ENCODE assay signal across 35 cellular contexts in genomic region chr19:43490759-43491158, GRCh38. TPM values are rescaled to one million over a fixed set of nuclear protein-coding genes. Genes with fewer than 3 reads are reported as not detected.
"Had no signal": no experiment of that assay in that cellular context is flagged by ENCODE, and none has a peak within 500 bp of the region (broad histone marks: within the 10 kb centered on the region; RNA-seq: fewer than 3 reads in every experiment).

No MANE protein-coding gene starts in this region.

- H3K4me3 Mint-ChIP-seq: activated B cell treated with CpG ODN at 0.5 μM for 24 hours; activated CD4-positive, alpha-beta memory T cell treated with anti-CD3 and anti-CD28 coated beads for 36 hours; activated CD8-positive, alpha-beta memory T cell treated with anti-CD3 and anti-CD28 coated beads, Interleukin-2, amount 10 ng/mL, durations not matched to agents 7 days and 5 days; activated CD8-positive, alpha-beta T cell treated with anti-CD3 and anti-CD28 coated beads, Interleukin-2, amount 10 ng/mL, durations not matched to agents 7 days and 5 days; activated naive CD4-positive, alpha-beta T cell treated with anti-CD3 and anti-CD28 coated beads for 36 hours; activated naive CD4-positive, alpha-beta T cell treated with anti-CD3 and anti-CD28 coated beads, Interleukin-2, amount 50 U/mL, for 24 hours; activated naive CD8-positive, alpha-beta T cell treated with anti-CD3 and anti-CD28 coated beads for 36 hours; activated naive CD8-positive, alpha-beta T cell treated with anti-CD3 and anti-CD28 coated beads, Interleukin-2, amount 50 U/mL, for 24 hours; activated T-helper 1 cell treated with anti-CD3 and anti-CD28 coated beads, Interleukin-12 subunit alpha, Interleukin-12 subunit beta, Interleukin-2, Interleukin-4 antibody, amounts not matched to agents 30 ng/mL and 10 ng/mL and 1 ng/mL, durations not matched to agents 14 hours and 24 hours and 36 hours; T-helper 17 cell; T-helper 2 cell treated with Interferon-gamma antibody and Interleukin-4, amounts not matched to agents 5 μg/mL and 100 μg/mL, for 36 hours had no signal

- H3K27me3 Mint-ChIP-seq: activated B cell treated with CpG ODN at 0.5 μM for 24 hours; activated CD4-positive, alpha-beta memory T cell treated with anti-CD3 and anti-CD28 coated beads for 36 hours; activated CD8-positive, alpha-beta memory T cell treated with anti-CD3 and anti-CD28 coated beads, Interleukin-2, amount 10 ng/mL, durations not matched to agents 7 days and 5 days; activated naive CD4-positive, alpha-beta T cell treated with anti-CD3 and anti-CD28 coated beads, Interleukin-2, amount 50 U/mL, for 24 hours; activated naive CD8-positive, alpha-beta T cell treated with anti-CD3 and anti-CD28 coated beads for 36 hours; activated naive CD8-positive, alpha-beta T cell treated with anti-CD3 and anti-CD28 coated beads, Interleukin-2, amount 50 U/mL, for 24 hours; T-helper 17 cell had no signal

- H3K4me3 ChIP-seq: adrenal gland, body of pancreas, esophagus squamous epithelium, gastroesophageal sphincter had no signal

- H3K9me3 ChIP-seq: adrenal gland, body of pancreas, esophagus squamous epithelium, gastroesophageal sphincter had no signal

- H3K36me3 Mint-ChIP-seq: activated CD8-positive, alpha-beta memory T cell treated with anti-CD3 and anti-CD28 coated beads, Interleukin-2, amount 10 ng/mL, durations not matched to agents 7 days and 5 days had no signal

- DNase-seq: activated B cell treated with CpG ODN at 0.5 μM for 24 hours; activated CD4-positive, alpha-beta memory T cell treated with anti-CD3 and anti-CD28 coated beads for 36 hours; activated CD4-positive, alpha-beta T cell treated with anti-CD3 and anti-CD28 coated beads for 48 hours; activated CD8-positive, alpha-beta memory T cell treated with anti-CD3 and anti-CD28 coated beads, Interleukin-2, amount 10 ng/mL, durations not matched to agents 7 days and 5 days; activated CD8-positive, alpha-beta memory T cell treated with anti-CD3 and anti-CD28 coated beads, Interleukin-2, amount 50 U/mL, for 4 hours; activated CD8-positive, alpha-beta T cell treated with anti-CD3 and anti-CD28 coated beads, Interleukin-2, amount 10 ng/mL, durations not matched to agents 7 days and 5 days; activated effector memory CD4-positive, alpha-beta T cell treated with anti-CD3 and anti-CD28 coated beads, Interleukin-2, amount 50 U/mL, for 16 hours; activated naive CD4-positive, alpha-beta T cell treated with anti-CD3 and anti-CD28 coated beads for 36 hours; activated naive CD8-positive, alpha-beta T cell treated with anti-CD3 and anti-CD28 coated beads for 36 hours; activated naive CD8-positive, alpha-beta T cell treated with anti-CD3 and anti-CD28 coated beads, Interleukin-2, amount 50 U/mL, for 24 hours; activated T-cell treated with anti-CD3 and anti-CD28 coated beads, Interleukin-2, amount 50 U/mL, for 1 hour; activated T-cell treated with anti-CD3 and anti-CD28 coated beads, Interleukin-2, amount 50 U/mL, for 48 hours; adrenal gland; amygdala; aorta; body of pancreas; caudate nucleus; cortex of kidney; dermis blood vessel endothelial cell; effector CD8-positive, alpha-beta T cell; esophagus squamous epithelium; foreskin melanocyte; T-helper 1 cell; T-helper 17 cell; T1000; WERI-Rb-1 had no signal

- ATAC-seq: activated CD4-positive, CD25-positive, alpha-beta regulatory T cell treated with anti-CD3 and anti-CD28 coated beads, Interleukin-2, amount 50 U/mL, for 24 hours; activated CD8-positive, alpha-beta memory T cell treated with anti-CD3 and anti-CD28 coated beads, Interleukin-2, amount 10 ng/mL, durations not matched to agents 7 days and 5 days; activated CD8-positive, alpha-beta T cell treated with anti-CD3 and anti-CD28 coated beads, Interleukin-2, amount 10 ng/mL, durations not matched to agents 7 days and 5 days; activated naive CD8-positive, alpha-beta T cell treated with anti-CD3 and anti-CD28 coated beads, Interleukin-2, amount 50 U/mL, for 24 hours; body of pancreas; gastroesophageal sphincter; T-helper 17 cell had no signal

- H3K27ac Mint-ChIP-seq: activated B cell treated with CpG ODN at 0.5 μM for 24 hours; activated CD4-positive, alpha-beta memory T cell treated with anti-CD3 and anti-CD28 coated beads for 36 hours; activated CD8-positive, alpha-beta memory T cell treated with anti-CD3 and anti-CD28 coated beads, Interleukin-2, amount 10 ng/mL, durations not matched to agents 7 days and 5 days; activated CD8-positive, alpha-beta T cell treated with anti-CD3 and anti-CD28 coated beads, Interleukin-2, amount 10 ng/mL, durations not matched to agents 7 days and 5 days; activated naive CD4-positive, alpha-beta T cell treated with anti-CD3 and anti-CD28 coated beads for 36 hours; activated naive CD4-positive, alpha-beta T cell treated with anti-CD3 and anti-CD28 coated beads, Interleukin-2, amount 50 U/mL, for 24 hours; activated naive CD8-positive, alpha-beta T cell treated with anti-CD3 and anti-CD28 coated beads for 36 hours; activated naive CD8-positive, alpha-beta T cell treated with anti-CD3 and anti-CD28 coated beads, Interleukin-2, amount 50 U/mL, for 24 hours; activated T-helper 1 cell treated with anti-CD3 and anti-CD28 coated beads, Interleukin-12 subunit alpha, Interleukin-12 subunit beta, Interleukin-2, Interleukin-4 antibody, amounts not matched to agents 30 ng/mL and 10 ng/mL and 1 ng/mL, durations not matched to agents 14 hours and 24 hours and 36 hours; T-helper 17 cell; T-helper 2 cell treated with Interferon-gamma antibody and Interleukin-4, amounts not matched to agents 5 μg/mL and 100 μg/mL, for 36 hours had no signal

- H3K27ac ChIP-seq: adrenal gland, body of pancreas, epithelial cell of prostate, esophagus squamous epithelium, gastroesophageal sphincter, WERI-Rb-1 had no signal

- H3K9me3 Mint-ChIP-seq: activated B cell treated with CpG ODN at 0.5 μM for 24 hours; activated CD4-positive, alpha-beta memory T cell treated with anti-CD3 and anti-CD28 coated beads for 36 hours; activated naive CD4-positive, alpha-beta T cell treated with anti-CD3 and anti-CD28 coated beads for 36 hours; activated naive CD4-positive, alpha-beta T cell treated with anti-CD3 and anti-CD28 coated beads, Interleukin-2, amount 50 U/mL, for 24 hours; activated naive CD8-positive, alpha-beta T cell treated with anti-CD3 and anti-CD28 coated beads for 36 hours; activated naive CD8-positive, alpha-beta T cell treated with anti-CD3 and anti-CD28 coated beads, Interleukin-2, amount 50 U/mL, for 24 hours; activated T-helper 1 cell treated with anti-CD3 and anti-CD28 coated beads, Interleukin-12 subunit alpha, Interleukin-12 subunit beta, Interleukin-2, Interleukin-4 antibody, amounts not matched to agents 30 ng/mL and 10 ng/mL and 1 ng/mL, durations not matched to agents 14 hours and 24 hours and 36 hours; activated T-helper 2 cell treated with anti-CD3 and anti-CD28 coated beads, Interferon-gamma antibody, Interleukin-2, Interleukin-4, amounts not matched to agents 10 μg/mL and 5 μg/mL and 100 μg/mL, durations not matched to agents 14 hours and 24 hours and 36 hours; T-helper 2 cell treated with Interferon-gamma antibody and Interleukin-4, amounts not matched to agents 5 μg/mL and 100 μg/mL, for 36 hours had no signal

- H3K4me1 ChIP-seq: body of pancreas, esophagus squamous epithelium, gastroesophageal sphincter had no signal

RNA-seq across cellular contexts. Expression of gene LYPD3, which starts 25.4 kb away (rescaled TPM):
- total RNA-seq: activated B cell treated with CpG ODN at 0.5 μM for 24 hours, endothelial cell of umbilical vein, glomerular endothelial cell had no signal

RNA-seq across cellular contexts. Expression of gene ZNF575, which starts 42.2 kb away (rescaled TPM):
- total RNA-seq: dermis blood vessel endothelial cell, esophagus squamous epithelium, glomerular endothelial cell had no signal
